In genomic region chr5:177371705-177372533, GRCh38 we compare ENCODE assay signal across 8 cellular contexts. TPM values are rescaled to one million over a fixed set of nuclear protein-coding genes. Genes with fewer than 3 reads are reported as not detected.
A peak's percentile ranks its signal among the peaks of the same experiment; 100 is the strongest.
DNase-seq lines count a peak whose midpoint lies in the region; ATAC-seq and TF ChIP-seq lines count a peak whose summit lies in the region.
"Had no signal": no experiment of that assay in that cellular context is flagged by ENCODE, and none has a peak within 500 bp of the region (broad histone marks: within the 10 kb centered on the region; RNA-seq: fewer than 3 reads in every experiment).

No MANE protein-coding gene starts in this region.

- intact Hi-C loops in esophagus squamous epithelium (cut with DNase I) = no loop called here

- peak overlapping the region; percentile 50 to 83 (median 68) for H3K9ac ChIP-seq in skeletal muscle tissue (ENCODE audit: low read depth in 1 of 3, low read length in 3 of 3)

- peaks cover 64% of the 10 kb centered on the region for H3K36me3 ChIP-seq in KOPT-K1 (ENCODE audit: insufficient read depth, low read length)
- peaks cover 0 to 4% (median 0%) of the 10 kb centered on the region in 3 donors for H3K36me3 ChIP-seq in esophagus squamous epithelium
- no peaks in the 10 kb centered on the region for H3K36me3 ChIP-seq in skeletal muscle tissue (ENCODE audit: control insufficient read depth in 3 of 3, insufficient read depth in 3 of 3, low read length in 3 of 3)

- peak in 1 of 4 donors; percentile 8 for TF ChIP-seq POLR2A in esophagus squamous epithelium (IDR thresholded peaks at IDR 0.05)

- H3K9me3 ChIP-seq in KOPT-K1 (ENCODE audit: insufficient read depth, low read length, poor library complexity, severe bottlenecking) = no peaks in the 10 kb centered on the region
- H3K9me3 ChIP-seq in esophagus squamous epithelium = no peaks in the 10 kb centered on the region
- H3K9me3 ChIP-seq in skeletal muscle tissue (ENCODE audit: control insufficient read depth in 3 of 3, low read length in 3 of 3) = no peaks in the 10 kb centered on the region

- TF ChIP-seq CTCF in esophagus squamous epithelium (IDR thresholded peaks at IDR 0.05) = no peak

- ATAC-seq in HG02623 (IDR thresholded peaks at IDR 0.05; ENCODE audit: unreplicated experiment) = no peak

- H3K4me1 ChIP-seq in esophagus squamous epithelium (peaks cover 39 to 100% (median 59%) of the 10 kb centered on the region in 3 donors), skeletal muscle tissue (ENCODE audit: control insufficient read depth in 3 of 3, insufficient read depth in 3 of 3, low read length in 3 of 3) (peaks cover 45 to 48% (median 46%) of the 10 kb centered on the region in 3 donors)

- H3K27ac ChIP-seq in KOPT-K1 (ENCODE audit: low read depth, low read length, poor library complexity, severe bottlenecking) (peak overlapping the region; percentile 13), esophagus squamous epithelium (peak overlapping the region; percentile 86 to 93 (median 92)), skeletal muscle tissue (ENCODE audit: low read depth, low read length) (no peak overlapping the region)

- H3K27me3 ChIP-seq in esophagus squamous epithelium (no peaks in the 10 kb centered on the region), skeletal muscle tissue (ENCODE audit: control insufficient read depth in 3 of 3, insufficient read depth in 3 of 3, low read length in 3 of 3) (no peaks in the 10 kb centered on the region)

- H3K4me3 ChIP-seq in esophagus squamous epithelium (peak overlapping the region; percentile 45 to 68 (median 53)), skeletal muscle tissue (ENCODE audit: low read length in 3 of 3) (peak overlapping the region in 1 of 3 donors; percentile 65)

- peak; percentile 32 for DNase-seq in activated CD4-positive, alpha-beta T cell treated with anti-CD3 and anti-CD28 coated beads, Interleukin-2, amount 50 U/mL, for 1 hour
- no peak for DNase-seq in esophagus squamous epithelium (lab: John Stamatoyannopoulos, UW)
- no peak for DNase-seq in SIG-M5 treated with dmso at 0.1 percent for 504 hours (lab: John Stamatoyannopoulos, UW; ENCODE audit: unreplicated experiment)
- DNase-seq in RKO (ENCODE audit: low spot score) = no peak
- DNase-seq: NCI-H524 had no signal

- 56 to 63% methylated on average over 5 to 8 of the region's 18 CpGs for WGBS in esophagus squamous epithelium, 2 donors

RNA-seq across cellular contexts. Expression of gene SLC34A1, which starts 12.3 kb away (rescaled TPM):
- under 1 TPM; 0.15 to 0.47 (median 0.25) TPM for total RNA-seq in esophagus squamous epithelium
- not detected for total RNA-seq in skeletal muscle tissue

RNA-seq across cellular contexts. Expression of gene RGS14, which starts 14.2 kb away (rescaled TPM):
- total RNA-seq in esophagus squamous epithelium = 10 to 100 TPM; 32.7 to 37.8 (median 34.8) TPM
- 12.5 TPM for total RNA-seq in skeletal muscle tissue

RNA-seq across cellular contexts. Expression of gene LMAN2, which starts 20.5 kb away (rescaled TPM):
- total RNA-seq in esophagus squamous epithelium (100 to 1,000 TPM; 225 to 384 (median 257) TPM), skeletal muscle tissue (124 TPM)

RNA-seq across cellular contexts. Expression of gene PFN3, which starts 28.5 kb away (rescaled TPM):
- total RNA-seq in esophagus squamous epithelium = 1 to 10 TPM in 1 of 4 donors, not detected in 3; 2.0 TPM
- not detected for total RNA-seq in skeletal muscle tissue

RNA-seq across cellular contexts. Expression of gene F12, which starts 37.4 kb away (rescaled TPM):
- total RNA-seq in esophagus squamous epithelium (10 to 100 TPM; 10.7 to 25.4 (median 19.6) TPM), skeletal muscle tissue (not detected)
